Comparison of ENCODE assay signal across 15 cellular contexts in genomic region chr11:121570453-121570852, GRCh38.
A peak's percentile ranks its signal among the peaks of the same experiment; 100 is the strongest.
DNase-seq lines count a peak whose midpoint lies in the region; ATAC-seq and TF ChIP-seq lines count a peak whose summit lies in the region.
"Had no signal": no experiment of that assay in that cellular context is flagged by ENCODE, and none has a peak within 500 bp of the region (broad histone marks: within the 10 kb centered on the region; RNA-seq: fewer than 3 reads in every experiment).

No MANE protein-coding gene starts in this region.

- H3K4me3 ChIP-seq in Karpas-422 (ENCODE audit: low read length), result no peak overlapping the region
- H3K4me3 ChIP-seq in SU-DHL-6 (ENCODE audit: insufficient read depth, low read length, poor library complexity, severe bottlenecking), result peak overlapping the region; percentile 6
- H3K4me3 ChIP-seq: HAP-1 had no signal

- H3K9me2 ChIP-seq in Karpas-422 (replicated peaks; ENCODE audit: insufficient read depth, low read length), result no peaks in the 10 kb centered on the region
- no peaks in the 10 kb centered on the region for H3K9me2 ChIP-seq in SU-DHL-6 (replicated peaks; ENCODE audit: insufficient read depth, low read length)

- H3K27me3 ChIP-seq in Karpas-422 (ENCODE audit: low read length) (no peaks in the 10 kb centered on the region), SU-DHL-6 (ENCODE audit: low read length) (no peaks in the 10 kb centered on the region)
- H3K27me3 ChIP-seq: BE2C had no signal

- ATAC-seq in HG03196 (IDR thresholded peaks at IDR 0.05; ENCODE audit: unreplicated experiment) (no peak), omental fat pad (ENCODE audit: low FRiP score) (no peak)

- H3K27ac ChIP-seq in Karpas-422 (ENCODE audit: low read length), result peak overlapping the region; percentile 95
- peak overlapping the region; percentile 96 for H3K27ac ChIP-seq in SU-DHL-6 (ENCODE audit: low read depth, low read length)
- H3K27ac ChIP-seq: 22Rv1 had no signal

- H3K79me2 ChIP-seq in Karpas-422 (ENCODE audit: low read length) (peaks cover 12% of the 10 kb centered on the region), SU-DHL-6 (ENCODE audit: insufficient read depth, low read length) (peaks cover 22% of the 10 kb centered on the region)

- peak overlapping the region; percentile 13 for H3K4me2 ChIP-seq in Karpas-422 (ENCODE audit: low read depth, low read length, poor library complexity, severe bottlenecking)
- H3K4me2 ChIP-seq in SU-DHL-6 (ENCODE audit: low read depth, low read length, poor library complexity, severe bottlenecking), result peak overlapping the region; percentile 75

- peaks cover 54% of the 10 kb centered on the region for H3F3A ChIP-seq in SU-DHL-6 (ENCODE audit: insufficient read depth)

- no peaks in the 10 kb centered on the region for H4K20me1 ChIP-seq in Karpas-422 (ENCODE audit: insufficient read depth, low read depth, low read length)
- no peaks in the 10 kb centered on the region for H4K20me1 ChIP-seq in SU-DHL-6 (ENCODE audit: low read depth, low read length)

- DNase-seq in NCI-H2029 treated with DMSO at 0.1 percent for 48 hours (lab: John Stamatoyannopoulos, UW), result peak; percentile 16
- DNase-seq in NCI-H2029 (lab: John Stamatoyannopoulos, UW), result no peak
- DNase-seq in Karpas-422, result no peak
- no peak for DNase-seq in NCI-H510A treated with DMSO at 0.1 percent for 48 hours (lab: John Stamatoyannopoulos, UW)
- no peak for DNase-seq in amygdala (lab: John Stamatoyannopoulos, UW)
- no peak for DNase-seq in omental fat pad (ENCODE audit: low spot score)
- DNase-seq: BE2C, Kasumi-1, NCI-H187 treated with DMSO at 0.1 percent for 48 hours, NCI-H2171, SIG-M5 had no signal

- H2AFZ ChIP-seq in Karpas-422 (ENCODE audit: low read length), result no peak overlapping the region
- no peak overlapping the region for H2AFZ ChIP-seq in SU-DHL-6 (ENCODE audit: low read depth, low read length, severe bottlenecking)

- peaks cover 82% of the 10 kb centered on the region for H3K4me1 ChIP-seq in Karpas-422 (ENCODE audit: low read length)
- H3K4me1 ChIP-seq: BE2C, HAP-1 had no signal

- H3K9me3 ChIP-seq in Karpas-422 (ENCODE audit: low read length) (no peaks in the 10 kb centered on the region), SU-DHL-6 (ENCODE audit: insufficient read depth, low read length) (no peaks in the 10 kb centered on the region)
- H3K9me3 ChIP-seq: BE2C, HAP-1 had no signal

- no peak for TF ChIP-seq CTCF in SU-DHL-6 (IDR thresholded peaks at IDR 0.05; ENCODE audit: insufficient read depth, low read length, poor library complexity, severe bottlenecking)
- TF ChIP-seq CTCF in omental fat pad (IDR thresholded peaks at IDR 0.05), result no peak

- H3K36me3 ChIP-seq in Karpas-422 (ENCODE audit: insufficient read depth, low read length) (peaks cover 54% of the 10 kb centered on the region), SU-DHL-6 (ENCODE audit: low read length) (peaks cover 59% of the 10 kb centered on the region)
- H3K36me3 ChIP-seq: BE2C, HAP-1 had no signal

- H3K9ac ChIP-seq in Karpas-422 (ENCODE audit: low read length) (peak overlapping the region; percentile 50; the same call in 1 of the 2 replicates), SU-DHL-6 (ENCODE audit: low read length) (peak overlapping the region; percentile 46)
